19 cellular contexts compared by ENCODE assay signal in the genomic region with DNA sequence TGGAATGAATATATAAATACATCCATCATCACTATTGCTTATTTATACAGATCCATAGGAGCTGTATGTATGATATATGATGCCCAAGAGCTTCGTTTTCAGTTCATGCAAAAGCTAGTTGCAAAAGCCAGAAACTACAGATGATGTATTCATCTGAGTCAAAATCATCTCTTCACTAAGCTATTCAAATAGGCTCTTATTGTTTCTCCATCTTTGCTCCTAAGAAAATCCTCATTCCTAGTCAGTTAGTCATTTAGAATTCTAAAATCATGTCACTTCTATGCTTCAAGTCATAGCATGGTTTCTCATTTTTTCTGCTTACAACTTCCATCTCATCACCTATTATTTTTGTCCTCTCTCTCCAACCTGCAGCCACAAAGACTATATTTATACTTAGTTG.
DNase-seq lines count a peak whose midpoint lies in the region; TF ChIP-seq lines count a peak whose summit lies in the region.
"Had no signal": no experiment of that assay in that cellular context is flagged by ENCODE, and none has a peak within 500 bp of the region (broad histone marks: within the 10 kb centered on the region; RNA-seq: fewer than 3 reads in every experiment).

No MANE protein-coding gene starts in this region.

- TF ChIP-seq CTCF in choroid plexus epithelial cell (conservative IDR thresholded peaks at IDR 0.05; ENCODE audit: low read depth, low read length) (no peak), ovary (IDR thresholded peaks at IDR 0.05) (no peak), prostate gland (IDR thresholded peaks at IDR 0.05) (no peak)

- H3K27ac ChIP-seq in ovary: no peak overlapping the region
- H3K27ac ChIP-seq in prostate gland: no peak overlapping the region
- H3K27ac ChIP-seq: A549; BLaER1 treated with 17β-estradiol and CSF1 and Interleukin-3, amounts not matched to agents 10 nM and 100 nM had no signal

- H3K36me3 ChIP-seq in ovary: no peaks in the 10 kb centered on the region
- H3K36me3 ChIP-seq in prostate gland: no peaks in the 10 kb centered on the region
- H3K36me3 ChIP-seq: BLaER1 treated with 17β-estradiol and CSF1 and Interleukin-3, amounts not matched to agents 10 nM and 100 nM had no signal

- H3K27me3 ChIP-seq in ovary (no peaks in the 10 kb centered on the region), prostate gland (replicated peaks; ENCODE audit: insufficient read depth) (no peaks in the 10 kb centered on the region)
- H3K27me3 ChIP-seq: BLaER1 treated with 17β-estradiol and CSF1 and Interleukin-3, amounts not matched to agents 10 nM and 100 nM had no signal

- no peak for TF ChIP-seq EP300 in ovary (IDR thresholded peaks at IDR 0.05)

- H3K9me3 ChIP-seq in ovary (no peaks in the 10 kb centered on the region), prostate gland (no peaks in the 10 kb centered on the region)
- H3K9me3 ChIP-seq: A549; BLaER1 treated with 17β-estradiol and CSF1 and Interleukin-3, amounts not matched to agents 10 nM and 100 nM had no signal

- intact Hi-C loops in ovary (cut with DNase I) (no loop called here), prostate gland (cut with DNase I) (no loop called here)

- TF ChIP-seq POLR2A in ovary (IDR thresholded peaks at IDR 0.05) (no peak), prostate gland (IDR thresholded peaks at IDR 0.05) (no peak)

- 61 to 66% (median 65%) methylated on average over 1 of the region's 1 CpG for WGBS in ovary, 3 donors
- 65% methylated on average over 1 of the region's 1 CpG for WGBS in prostate gland

- DNase-seq in ELR (ENCODE audit: low read depth) (peak; percentile 55), RPMI7951 (ENCODE audit: low read depth) (peak; percentile 28), choroid plexus epithelial cell (ENCODE audit: low read depth) (peak; percentile 4), non-pigmented ciliary epithelial cell (ENCODE audit: low read depth) (peak; percentile 15), ovary (no peak), mucosa of gallbladder (ENCODE audit: low spot score) (no peak), prostate gland (ENCODE audit: low spot score) (no peak)
- DNase-seq: DND-41; GDM1; KG1; MM.1S; NCI-H1105 treated with DMSO at 0.1 percent for 48 hours; NCI-H187; NCI-H345; NCI-H526 treated with DMSO at 0.1 percent for 48 hours; NK-92 treated with Interleukin-12 subunit alpha and Interleukin-12 subunit beta, amount 100 ng/mL, for 24 hours; OCI-M1 had no signal

- H3K4me3 ChIP-seq in choroid plexus epithelial cell (ENCODE audit: low read depth, low read length) (no peak overlapping the region), ovary (no peak overlapping the region), prostate gland (no peak overlapping the region)
- H3K4me3 ChIP-seq: A549; BLaER1 treated with 17β-estradiol and CSF1 and Interleukin-3, amounts not matched to agents 10 nM and 100 nM had no signal

- H3K4me1 ChIP-seq in ovary (ENCODE audit: insufficient read depth) (no peaks in the 10 kb centered on the region), prostate gland (replicated peaks) (no peaks in the 10 kb centered on the region)
- H3K4me1 ChIP-seq: A549; BLaER1 treated with 17β-estradiol and CSF1 and Interleukin-3, amounts not matched to agents 10 nM and 100 nM had no signal

Comparison
In these comparisons a context has a peak if more than half of its experiments do, and no peak if none do; other contexts are left out.
1. DNase-seq: peak in ELR (single experiment), RPMI7951 (single experiment), choroid plexus epithelial cell (single experiment) and non-pigmented ciliary epithelial cell (single experiment); none in ovary (0 of 5), mucosa of gallbladder (single experiment) and prostate gland (single experiment).